ENCODE assay signal across 1 cellular context in the genomic region with DNA sequence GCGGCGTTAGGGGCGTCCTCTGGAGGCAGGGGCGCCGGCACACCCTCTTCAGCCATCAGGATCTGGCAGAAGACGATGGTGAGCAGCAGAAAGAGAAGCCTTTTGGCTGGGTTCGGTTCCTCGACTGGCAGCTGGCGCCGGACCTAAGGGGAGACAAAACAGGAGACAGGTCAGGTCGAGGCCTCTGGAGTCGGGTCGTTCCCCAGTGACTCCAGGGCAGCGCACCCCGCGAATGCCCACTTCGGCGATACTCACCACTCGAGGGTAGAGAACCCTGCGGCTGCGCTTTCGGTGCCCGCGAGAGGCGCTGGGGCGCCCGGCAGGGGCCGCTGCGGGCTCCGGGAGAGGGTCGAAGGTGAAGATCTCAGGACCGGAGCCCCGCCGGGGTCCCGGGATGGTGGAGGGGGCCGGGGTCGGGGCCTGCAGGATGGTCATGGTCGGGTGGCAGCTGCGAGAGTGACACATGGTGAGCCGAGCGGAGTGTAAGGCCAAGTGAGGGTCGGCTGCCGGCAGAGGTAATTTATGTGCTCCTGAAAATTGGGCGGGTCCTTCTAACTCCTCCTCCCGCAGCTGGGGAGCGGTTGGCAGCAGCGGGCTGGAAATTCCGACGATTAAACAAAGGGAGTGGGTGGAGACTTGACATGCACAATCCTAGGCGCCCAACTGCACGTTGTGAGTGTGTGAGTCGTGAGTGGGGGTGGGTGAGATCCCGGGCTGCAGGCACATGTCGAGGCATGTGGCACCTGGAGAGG.
TF ChIP-seq lines count a peak whose summit lies in the region.

A gene with protein sequence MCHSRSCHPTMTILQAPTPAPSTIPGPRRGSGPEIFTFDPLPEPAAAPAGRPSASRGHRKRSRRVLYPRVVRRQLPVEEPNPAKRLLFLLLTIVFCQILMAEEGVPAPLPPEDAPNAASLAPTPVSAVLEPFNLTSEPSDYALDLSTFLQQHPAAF (minus strand): TSS at position 494 of the 752 bp plus-strand sequence. CDS start 29 bp downstream, at position 465.

TF ChIP-seq in HepG2, 621 proteins besides CTCF, POLR2A, EP300 and RAD21 (continued from another document and continues in another):
- TF ChIP-seq, protein P1, sequence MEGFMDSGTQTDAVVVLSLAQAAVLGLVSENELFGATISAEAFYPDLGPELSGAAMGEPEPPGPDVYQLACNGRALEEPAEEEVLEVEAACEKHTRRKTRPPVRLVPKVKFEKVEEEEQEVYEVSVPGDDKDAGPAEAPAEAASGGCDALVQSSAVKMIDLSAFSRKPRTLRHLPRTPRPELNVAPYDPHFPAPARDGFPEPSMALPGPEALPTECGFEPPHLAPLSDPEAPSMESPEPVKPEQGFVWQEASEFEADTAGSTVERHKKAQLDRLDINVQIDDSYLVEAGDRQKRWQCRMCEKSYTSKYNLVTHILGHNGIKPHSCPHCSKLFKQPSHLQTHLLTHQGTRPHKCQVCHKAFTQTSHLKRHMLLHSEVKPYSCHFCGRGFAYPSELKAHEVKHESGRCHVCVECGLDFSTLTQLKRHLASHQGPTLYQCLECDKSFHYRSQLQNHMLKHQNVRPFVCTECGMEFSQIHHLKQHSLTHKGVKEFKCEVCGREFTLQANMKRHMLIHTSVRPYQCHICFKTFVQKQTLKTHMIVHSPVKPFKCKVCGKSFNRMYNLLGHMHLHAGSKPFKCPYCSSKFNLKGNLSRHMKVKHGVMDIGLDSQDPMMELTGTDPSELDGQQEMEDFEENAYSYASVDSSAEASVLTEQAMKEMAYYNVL (CRISPR knock-in tag; IDR thresholded peaks at IDR 0.05; ENCODE audit: borderline replicate concordance) = peak; percentile 86
- no peak for TF ChIP-seq ZNF547 (CRISPR knock-in tag; IDR thresholded peaks at IDR 0.05)
- TF ChIP-seq, protein P2, sequence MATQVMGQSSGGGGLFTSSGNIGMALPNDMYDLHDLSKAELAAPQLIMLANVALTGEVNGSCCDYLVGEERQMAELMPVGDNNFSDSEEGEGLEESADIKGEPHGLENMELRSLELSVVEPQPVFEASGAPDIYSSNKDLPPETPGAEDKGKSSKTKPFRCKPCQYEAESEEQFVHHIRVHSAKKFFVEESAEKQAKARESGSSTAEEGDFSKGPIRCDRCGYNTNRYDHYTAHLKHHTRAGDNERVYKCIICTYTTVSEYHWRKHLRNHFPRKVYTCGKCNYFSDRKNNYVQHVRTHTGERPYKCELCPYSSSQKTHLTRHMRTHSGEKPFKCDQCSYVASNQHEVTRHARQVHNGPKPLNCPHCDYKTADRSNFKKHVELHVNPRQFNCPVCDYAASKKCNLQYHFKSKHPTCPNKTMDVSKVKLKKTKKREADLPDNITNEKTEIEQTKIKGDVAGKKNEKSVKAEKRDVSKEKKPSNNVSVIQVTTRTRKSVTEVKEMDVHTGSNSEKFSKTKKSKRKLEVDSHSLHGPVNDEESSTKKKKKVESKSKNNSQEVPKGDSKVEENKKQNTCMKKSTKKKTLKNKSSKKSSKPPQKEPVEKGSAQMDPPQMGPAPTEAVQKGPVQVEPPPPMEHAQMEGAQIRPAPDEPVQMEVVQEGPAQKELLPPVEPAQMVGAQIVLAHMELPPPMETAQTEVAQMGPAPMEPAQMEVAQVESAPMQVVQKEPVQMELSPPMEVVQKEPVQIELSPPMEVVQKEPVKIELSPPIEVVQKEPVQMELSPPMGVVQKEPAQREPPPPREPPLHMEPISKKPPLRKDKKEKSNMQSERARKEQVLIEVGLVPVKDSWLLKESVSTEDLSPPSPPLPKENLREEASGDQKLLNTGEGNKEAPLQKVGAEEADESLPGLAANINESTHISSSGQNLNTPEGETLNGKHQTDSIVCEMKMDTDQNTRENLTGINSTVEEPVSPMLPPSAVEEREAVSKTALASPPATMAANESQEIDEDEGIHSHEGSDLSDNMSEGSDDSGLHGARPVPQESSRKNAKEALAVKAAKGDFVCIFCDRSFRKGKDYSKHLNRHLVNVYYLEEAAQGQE (IDR thresholded peaks at IDR 0.05; ENCODE audit: borderline replicate concordance in 1 of 2, low read depth in 1 of 2, low read length in 2 of 2) = peak in 1 of 2 experiments; percentile 71; a peak in 1 of 4 replicates
- peak; percentile 62 for TF ChIP-seq CREM (IDR thresholded peaks at IDR 0.05)
- no peak for TF ChIP-seq CREM (CRISPR knock-in tag; IDR thresholded peaks at IDR 0.05)
- TF ChIP-seq SRSF4 (IDR thresholded peaks at IDR 0.05; ENCODE audit: low read depth, low read length, poor library complexity, severe bottlenecking) = peak; percentile 81
- TF ChIP-seq, protein P3, sequence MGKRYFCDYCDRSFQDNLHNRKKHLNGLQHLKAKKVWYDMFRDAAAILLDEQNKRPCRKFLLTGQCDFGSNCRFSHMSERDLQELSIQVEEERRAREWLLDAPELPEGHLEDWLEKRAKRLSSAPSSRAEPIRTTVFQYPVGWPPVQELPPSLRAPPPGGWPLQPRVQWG (CRISPR knock-in tag; IDR thresholded peaks at IDR 0.05; ENCODE audit: borderline replicate concordance, low read depth) = no peak
- no peak for TF ChIP-seq SNRNP70 (IDR thresholded peaks at IDR 0.05; ENCODE audit: low read depth, low read length)
- no peak for TF ChIP-seq NFE2L2 (IDR thresholded peaks at IDR 0.05; ENCODE audit: low read length)
- TF ChIP-seq RBM39 (IDR thresholded peaks at IDR 0.05; ENCODE audit: low read depth, low read length, poor library complexity, severe bottlenecking) = peak; percentile 91
- peak; percentile 10; the same call in 1 of the 2 replicates for TF ChIP-seq RFX3 (CRISPR knock-in tag; IDR thresholded peaks at IDR 0.05)
- TF ChIP-seq CENPX (CRISPR knock-in tag; IDR thresholded peaks at IDR 0.05) = no peak; the same call in 1 of the 2 replicates
- TF ChIP-seq ESRRA (CRISPR knock-in tag; IDR thresholded peaks at IDR 0.05; ENCODE audit: low read depth) = peak; percentile 49; the same call in 1 of the 2 replicates
- TF ChIP-seq FOXA3 (CRISPR knock-in tag; IDR thresholded peaks at IDR 0.05) = peak; percentile 59
- TF ChIP-seq KLF11 (CRISPR knock-in tag; IDR thresholded peaks at IDR 0.05) = peak; percentile 79; the same call in 1 of the 2 replicates
- TF ChIP-seq AGO2 (optimal IDR thresholded peaks at IDR 0.05; ENCODE audit: low read depth, low read length) = peak; percentile 100
- TF ChIP-seq, protein P4, sequence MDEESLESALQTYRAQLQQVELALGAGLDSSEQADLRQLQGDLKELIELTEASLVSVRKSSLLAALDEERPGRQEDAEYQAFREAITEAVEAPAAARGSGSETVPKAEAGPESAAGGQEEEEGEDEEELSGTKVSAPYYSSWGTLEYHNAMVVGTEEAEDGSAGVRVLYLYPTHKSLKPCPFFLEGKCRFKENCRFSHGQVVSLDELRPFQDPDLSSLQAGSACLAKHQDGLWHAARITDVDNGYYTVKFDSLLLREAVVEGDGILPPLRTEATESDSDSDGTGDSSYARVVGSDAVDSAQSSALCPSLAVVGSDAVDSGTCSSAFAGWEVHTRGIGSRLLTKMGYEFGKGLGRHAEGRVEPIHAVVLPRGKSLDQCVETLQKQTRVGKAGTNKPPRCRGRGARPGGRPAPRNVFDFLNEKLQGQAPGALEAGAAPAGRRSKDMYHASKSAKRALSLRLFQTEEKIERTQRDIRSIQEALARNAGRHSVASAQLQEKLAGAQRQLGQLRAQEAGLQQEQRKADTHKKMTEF (CRISPR knock-in tag; IDR thresholded peaks at IDR 0.05) = peak; percentile 97
- TF ChIP-seq GABPA (IDR thresholded peaks at IDR 0.05; ENCODE audit: low read depth, low read length) = no peak
- TF ChIP-seq GABPA (CRISPR knock-in tag; IDR thresholded peaks at IDR 0.05; ENCODE audit: low read depth) = no peak
- peak; percentile 64 for TF ChIP-seq ZNF772 (CRISPR knock-in tag; IDR thresholded peaks at IDR 0.05)
- TF ChIP-seq ELF3 (CRISPR knock-in tag; IDR thresholded peaks at IDR 0.05) = peak; percentile 69; the same call in 1 of the 2 replicates
- TF ChIP-seq TP53 (CRISPR knock-in tag; conservative IDR thresholded peaks at IDR 0.05) = peak; percentile 22
- TF ChIP-seq IRX3 (CRISPR knock-in tag; IDR thresholded peaks at IDR 0.05; ENCODE audit: borderline replicate concordance, low read depth) = no peak
- TF ChIP-seq SRSF1 (optimal IDR thresholded peaks at IDR 0.05; ENCODE audit: low read depth, low read length) = peak; percentile 95
- TF ChIP-seq FOXP1 (IDR thresholded peaks at IDR 0.05) = no peak
- TF ChIP-seq FOXP1 (CRISPR knock-in tag; IDR thresholded peaks at IDR 0.05) = peak; percentile 42; the same call in 1 of the 2 replicates
- TF ChIP-seq ISX (CRISPR knock-in tag; conservative IDR thresholded peaks at IDR 0.05) = 0 out of 2 replicates have a peak, but pooled peaks have one; percentile 80
- TF ChIP-seq JUN (CRISPR knock-in tag; IDR thresholded peaks at IDR 0.05) = no peak
- TF ChIP-seq, protein P5, sequence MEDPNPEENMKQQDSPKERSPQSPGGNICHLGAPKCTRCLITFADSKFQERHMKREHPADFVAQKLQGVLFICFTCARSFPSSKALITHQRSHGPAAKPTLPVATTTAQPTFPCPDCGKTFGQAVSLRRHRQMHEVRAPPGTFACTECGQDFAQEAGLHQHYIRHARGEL (CRISPR knock-in tag; IDR thresholded peaks at IDR 0.05) = 0 out of 2 replicates have a peak, but pooled peaks have one; percentile 55
- TF ChIP-seq CBX2 (IDR thresholded peaks at IDR 0.05; ENCODE audit: low read depth, low read length) = no peak
- TF ChIP-seq CBX2 (CRISPR knock-in tag; IDR thresholded peaks at IDR 0.05; ENCODE audit: low read depth) = no peak
- TF ChIP-seq ZNF292 (CRISPR knock-in tag; IDR thresholded peaks at IDR 0.05; ENCODE audit: borderline replicate concordance, low read depth) = no peak
- TF ChIP-seq KDM4B (CRISPR knock-in tag; IDR thresholded peaks at IDR 0.05) = peak; percentile 62; the same call in 1 of the 2 replicates
- TF ChIP-seq SRF (IDR thresholded peaks at IDR 0.05; ENCODE audit: low read depth, low read length) = no peak
- TF ChIP-seq PCBP2 (optimal IDR thresholded peaks at IDR 0.05; ENCODE audit: low read depth, low read length, poor library complexity, severe bottlenecking) = peak; percentile 11
- peak; percentile 58; the same call in 1 of the 2 replicates for TF ChIP-seq BCL6 (CRISPR knock-in tag; IDR thresholded peaks at IDR 0.05)
- TF ChIP-seq ZNF282 (IDR thresholded peaks at IDR 0.05; ENCODE audit: partially characterized antibody) = no peak
- TF ChIP-seq ZNF160 (CRISPR knock-in tag; IDR thresholded peaks at IDR 0.05) = peak; percentile 36; the same call in 1 of the 2 replicates
- TF ChIP-seq ZNF615 (CRISPR knock-in tag; IDR thresholded peaks at IDR 0.05; ENCODE audit: borderline replicate concordance) = peak; percentile 54; the same call in 1 of the 2 replicates
- peak; percentile 97 for TF ChIP-seq MED1 (CRISPR knock-in tag; IDR thresholded peaks at IDR 0.05)
- TF ChIP-seq ZNF782 (CRISPR knock-in tag; IDR thresholded peaks at IDR 0.05; ENCODE audit: borderline replicate concordance) = peak; percentile 57; the same call in 1 of the 2 replicates
- TF ChIP-seq, protein P6, sequence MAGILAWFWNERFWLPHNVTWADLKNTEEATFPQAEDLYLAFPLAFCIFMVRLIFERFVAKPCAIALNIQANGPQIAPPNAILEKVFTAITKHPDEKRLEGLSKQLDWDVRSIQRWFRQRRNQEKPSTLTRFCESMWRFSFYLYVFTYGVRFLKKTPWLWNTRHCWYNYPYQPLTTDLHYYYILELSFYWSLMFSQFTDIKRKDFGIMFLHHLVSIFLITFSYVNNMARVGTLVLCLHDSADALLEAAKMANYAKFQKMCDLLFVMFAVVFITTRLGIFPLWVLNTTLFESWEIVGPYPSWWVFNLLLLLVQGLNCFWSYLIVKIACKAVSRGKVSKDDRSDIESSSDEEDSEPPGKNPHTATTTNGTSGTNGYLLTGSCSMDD (CRISPR knock-in tag; IDR thresholded peaks at IDR 0.05) = 0 out of 2 replicates have a peak, but pooled peaks have one; percentile 29
- TF ChIP-seq, protein P7, sequence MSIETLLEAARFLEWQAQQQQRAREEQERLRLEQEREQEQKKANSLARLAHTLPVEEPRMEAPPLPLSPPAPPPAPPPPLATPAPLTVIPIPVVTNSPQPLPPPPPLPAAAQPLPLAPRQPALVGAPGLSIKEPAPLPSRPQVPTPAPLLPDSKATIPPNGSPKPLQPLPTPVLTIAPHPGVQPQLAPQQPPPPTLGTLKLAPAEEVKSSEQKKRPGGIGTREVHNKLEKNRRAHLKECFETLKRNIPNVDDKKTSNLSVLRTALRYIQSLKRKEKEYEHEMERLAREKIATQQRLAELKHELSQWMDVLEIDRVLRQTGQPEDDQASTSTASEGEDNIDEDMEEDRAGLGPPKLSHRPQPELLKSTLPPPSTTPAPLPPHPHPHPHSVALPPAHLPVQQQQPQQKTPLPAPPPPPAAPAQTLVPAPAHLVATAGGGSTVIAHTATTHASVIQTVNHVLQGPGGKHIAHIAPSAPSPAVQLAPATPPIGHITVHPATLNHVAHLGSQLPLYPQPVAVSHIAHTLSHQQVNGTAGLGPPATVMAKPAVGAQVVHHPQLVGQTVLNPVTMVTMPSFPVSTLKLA (IDR thresholded peaks at IDR 0.05) = no peak; the same call in 1 of the 2 replicates
- TF ChIP-seq LCORL (IDR thresholded peaks at IDR 0.05) = peak; percentile 10; the same call in 1 of the 2 replicates
- peak; percentile 95 for TF ChIP-seq LCORL (CRISPR knock-in tag; IDR thresholded peaks at IDR 0.05)
- TF ChIP-seq ZNF839 (CRISPR knock-in tag; IDR thresholded peaks at IDR 0.05; ENCODE audit: borderline replicate concordance) = no peak
- no peak for TF ChIP-seq NFE2 (CRISPR knock-in tag; IDR thresholded peaks at IDR 0.05)
